9 cellular contexts compared by ENCODE assay signal in genomic region chr15:72227720-72228119, GRCh38. TPM values are rescaled to one million over a fixed set of nuclear protein-coding genes. Genes with fewer than 3 reads are reported as not detected.
DNase-seq lines count a peak whose midpoint lies in the region; FAIRE-seq and TF ChIP-seq lines count a peak whose summit lies in the region.
"Had no signal": no experiment of that assay in that cellular context is flagged by ENCODE, and none has a peak within 500 bp of the region (broad histone marks: within the 10 kb centered on the region; RNA-seq: fewer than 3 reads in every experiment).

No MANE protein-coding gene starts in this region.

- H3K9me3 ChIP-seq in ES-I3 (ENCODE audit: control insufficient read depth, insufficient read depth, low read length) (no peaks in the 10 kb centered on the region), OCI-LY3 (ENCODE audit: insufficient read depth, low read length) (no peaks in the 10 kb centered on the region), neutrophil (no peaks in the 10 kb centered on the region), thyroid gland (no peaks in the 10 kb centered on the region)

- peak overlapping the region; percentile 93 for H3K4me2 ChIP-seq in OCI-LY3 (ENCODE audit: low read length)

- 74 to 83% methylated on average over 4 of the region's 4 CpGs for WGBS in thyroid gland, 2 donors

- H3K36me3 ChIP-seq in ES-I3 (ENCODE audit: insufficient read depth, low read length), result 0 out of 2 replicates have a peak, but pooled peaks cover 3% of the 10 kb centered on the region
- H3K36me3 ChIP-seq in OCI-LY3 (replicated peaks; ENCODE audit: low read depth, low read length), result peaks cover 58% of the 10 kb centered on the region
- peaks cover 5% of the 10 kb centered on the region for H3K36me3 ChIP-seq in neutrophil
- H3K36me3 ChIP-seq in thyroid gland, result no peaks in the 10 kb centered on the region

- FAIRE-seq in urothelium cell line (lab: Jason Lieb, UNC), result no peak
- FAIRE-seq: colon had no signal

- H3K27ac ChIP-seq in OCI-LY3 (ENCODE audit: low read length) (peak overlapping the region; percentile 95), neutrophil (peak overlapping the region; percentile 96), thyroid gland (peak overlapping the region in 1 of 3 donors; percentile 98)

- no peak overlapping the region for H2AFZ ChIP-seq in OCI-LY3 (ENCODE audit: low read depth, low read length)

- H3K27me3 ChIP-seq in OCI-LY3 (ENCODE audit: low read depth, low read length) (no peaks in the 10 kb centered on the region), neutrophil (no peaks in the 10 kb centered on the region), thyroid gland (no peaks in the 10 kb centered on the region)

- H3K79me2 ChIP-seq in OCI-LY3 (ENCODE audit: low read length), result peaks cover 93% of the 10 kb centered on the region

- TF ChIP-seq CTCF in OCI-LY3 (IDR thresholded peaks at IDR 0.05; ENCODE audit: low read depth, low read length) (no peak), cardiac fibroblast (IDR thresholded peaks at IDR 0.05; ENCODE audit: low read depth, low read length) (no peak), neutrophil (IDR thresholded peaks at IDR 0.05) (no peak), thyroid gland (IDR thresholded peaks at IDR 0.05) (no peak)

- intact Hi-C loops in thyroid gland (cut with DNase I), result no loop called here

- H3K4me1 ChIP-seq in ES-I3 (ENCODE audit: insufficient read depth, low read length), result peaks cover 46% of the 10 kb centered on the region
- peaks cover 48% of the 10 kb centered on the region for H3K4me1 ChIP-seq in OCI-LY3 (ENCODE audit: low read length)
- H3K4me1 ChIP-seq in neutrophil (ENCODE audit: control insufficient read depth in 1 of 2, insufficient read depth in 1 of 2, low read depth in 1 of 2, low read length in 1 of 2), result peaks cover 72 to 76% of the 10 kb centered on the region in 2 experiments
- peaks cover 36 to 45% of the 10 kb centered on the region in 2 donors for H3K4me1 ChIP-seq in thyroid gland

- peak in 1 of 2 donors; percentile 46 for DNase-seq in cardiac fibroblast (ENCODE audit: low read depth in 2 of 2)
- DNase-seq in COLO668 (lab: John Stamatoyannopoulos, UW; ENCODE audit: unreplicated experiment), result no peak
- DNase-seq in urothelium cell line (ENCODE audit: low spot score), result no peak
- DNase-seq in NCI-H524 (lab: John Stamatoyannopoulos, UW), result no peak
- no peak for DNase-seq in thyroid gland

- peaks cover 44% of the 10 kb centered on the region for H4K20me1 ChIP-seq in OCI-LY3 (ENCODE audit: insufficient read depth, low read length)

- H3K4me3 ChIP-seq in OCI-LY3 (ENCODE audit: low read length) (peak overlapping the region; percentile 80), cardiac fibroblast (replicated peaks in 1 of 2; ENCODE audit: low read depth in 2 of 2, low read length in 2 of 2) (peak overlapping the region; percentile 75 to 91), neutrophil (ENCODE audit: low read depth in 1 of 2, low read length in 1 of 2) (peak overlapping the region; percentile 86 to 96), thyroid gland (replicated peaks in 1 of 3) (no peak overlapping the region)

- H3K9ac ChIP-seq in ES-I3 (ENCODE audit: low read depth, low read length) (peak overlapping the region; percentile 96; the same call in 1 of the 2 replicates), OCI-LY3 (ENCODE audit: low read length) (peak overlapping the region; percentile 82)

- no peak for TF ChIP-seq POLR2A in thyroid gland (IDR thresholded peaks at IDR 0.05)

RNA-seq across cellular contexts. Expression of gene PKM, which starts 3.3 kb away (rescaled TPM):
- 100 to 1,000 TPM; 270 to 587 (median 340) TPM for total RNA-seq in thyroid gland

RNA-seq across cellular contexts. Expression of gene GRAMD2A, which starts 30.1 kb away (rescaled TPM):
- total RNA-seq in thyroid gland, result 10 to 100 TPM in 1 of 4 donors, 1 to 10 TPM in 3; 8.8 to 26.9 (median 9.0) TPM

RNA-seq across cellular contexts. Expression of gene PARP6, which starts 44.6 kb away (rescaled TPM):
- total RNA-seq in thyroid gland, result 10 to 100 TPM; 54.2 to 98.0 (median 70.4) TPM

Comparison
In these comparisons a context has a peak if more than half of its experiments do, and no peak if none do; other contexts are left out.
1. H3K4me3 ChIP-seq: peak in OCI-LY3 (single experiment), cardiac fibroblast (2 of 2) and neutrophil (2 of 2); none in thyroid gland (0 of 3).